In genomic region chr22:40452730-40453487, GRCh38 we compare ENCODE assay signal across 12 cellular contexts.
DNase-seq lines count a peak whose midpoint lies in the region; ATAC-seq and TF ChIP-seq lines count a peak whose summit lies in the region.
"Had no signal": no experiment of that assay in that cellular context is flagged by ENCODE, and none has a peak within 500 bp of the region (broad histone marks: within the 10 kb centered on the region; RNA-seq: fewer than 3 reads in every experiment).

No MANE protein-coding gene starts in this region.

- DNase-seq in NCI-H2227 (lab: John Stamatoyannopoulos, UW; ENCODE audit: unreplicated experiment), result peak; percentile 15
- DNase-seq in NCI-H2227 treated with DMSO at 0.1 percent for 48 hours (lab: John Stamatoyannopoulos, UW), result no peak
- peak; percentile 64 for DNase-seq in NCI-H2029 (lab: John Stamatoyannopoulos, UW)
- peak; percentile 7 for DNase-seq in epithelial cell of esophagus (ENCODE audit: low read depth)
- no peak for DNase-seq in osteocyte (ENCODE audit: extremely low spot score, unreplicated experiment)
- no peak for DNase-seq in COLO829 (ENCODE audit: low spot score)
- no peak for DNase-seq in ureter (ENCODE audit: low spot score)
- DNase-seq: activated CD8-positive, alpha-beta memory T cell treated with anti-CD3 and anti-CD28 coated beads, Interleukin-2, amount 50 U/mL, for 4 hours; hippocampal formation; NCI-H2107; SK-N-SH had no signal

- H3K27me3 Mint-ChIP-seq in osteocyte (ENCODE audit: unreplicated experiment), result no peaks in the 10 kb centered on the region

- H3K4me3 ChIP-seq in epithelial cell of esophagus (ENCODE audit: low read length), result no peak overlapping the region

- TF ChIP-seq CTCF in epithelial cell of esophagus (IDR thresholded peaks at IDR 0.05; ENCODE audit: insufficient read depth, low read depth, low read length, missing control alignments) (no peak), osteocyte (IDR thresholded peaks at IDR 0.05) (no peak)

- H3K4me1 Mint-ChIP-seq in osteocyte (ENCODE audit: unreplicated experiment), result peaks cover 39% of the 10 kb centered on the region

- no peak overlapping the region for H3K4me3 Mint-ChIP-seq in osteocyte (ENCODE audit: unreplicated experiment)

- no peaks in the 10 kb centered on the region for H3K9me3 Mint-ChIP-seq in osteocyte (ENCODE audit: unreplicated experiment)

- ATAC-seq in GM18502 (IDR thresholded peaks at IDR 0.05; ENCODE audit: poor library complexity, unreplicated experiment), result no peak

- no peaks in the 10 kb centered on the region for H3K36me3 Mint-ChIP-seq in osteocyte (ENCODE audit: unreplicated experiment)

- H3K27ac Mint-ChIP-seq in osteocyte (ENCODE audit: unreplicated experiment), result peak overlapping the region; percentile 27

Comparison
In these comparisons a context has a peak if more than half of its experiments do, and no peak if none do; other contexts are left out.
1. DNase-seq: peak in NCI-H2227 (single experiment), NCI-H2029 (single experiment) and epithelial cell of esophagus (single experiment); none in NCI-H2227 treated with DMSO at 0.1 percent for 48 hours (single experiment), osteocyte (single experiment), COLO829 (single experiment) and ureter (single experiment).